ENCODE assay signal across 18 cellular contexts in genomic region chr10:46057927-46058326, GRCh38. TPM values are rescaled to one million over a fixed set of nuclear protein-coding genes. Genes with fewer than 3 reads are reported as not detected.
"Had no signal": no experiment of that assay in that cellular context is flagged by ENCODE, and none has a peak within 500 bp of the region (broad histone marks: within the 10 kb centered on the region; RNA-seq: fewer than 3 reads in every experiment).

No MANE protein-coding gene starts in this region.

RNA-seq across cellular contexts. Expression of gene MSMB, which starts 11.9 kb away (rescaled TPM):
- total RNA-seq: kidney; kidney epithelial cell; left cardiac atrium; left colon; left ventricle myocardium inferior; left ventricle myocardium superior; liver; lung microvascular endothelial cell; mammary epithelial cell; mesenteric fat pad; mesothelial cell of epicardium; mononuclear cell; mucosa of descending colon; myocyte; naive thymus-derived CD4-positive, alpha-beta T cell; naive thymus-derived CD8-positive, alpha-beta T cell had no signal
- polyA plus RNA-seq: immature natural killer cell; keratinocyte; liver; mammary epithelial cell; naive thymus-derived CD4-positive, alpha-beta T cell; naive thymus-derived CD8-positive, alpha-beta T cell had no signal
